In genomic region chr10:34766256-34766580, GRCh38 we compare ENCODE assay signal across 12 cellular contexts. TPM values are rescaled to one million over a fixed set of nuclear protein-coding genes. Genes with fewer than 3 reads are reported as not detected.
A peak's percentile ranks its signal among the peaks of the same experiment; 100 is the strongest.
DNase-seq lines count a peak whose midpoint lies in the region; ATAC-seq, FAIRE-seq and TF ChIP-seq lines count a peak whose summit lies in the region.
"Had no signal": no experiment of that assay in that cellular context is flagged by ENCODE, and none has a peak within 500 bp of the region (broad histone marks: within the 10 kb centered on the region; RNA-seq: fewer than 3 reads in every experiment).

No MANE protein-coding gene starts in this region.

- H3K27ac ChIP-seq in right cardiac atrium (ENCODE audit: low read length) (no peak overlapping the region), esophagus squamous epithelium (peak overlapping the region in 3 of 4 donors; percentile 13 to 89 (median 81)), small intestine (ENCODE audit: low read depth in 1 of 2, low read length in 1 of 2) (peak overlapping the region; percentile 32 to 42), thyroid gland (no peak overlapping the region)
- H3K27ac ChIP-seq: upper lobe of right lung had no signal

- no peaks in the 10 kb centered on the region for H3K36me3 ChIP-seq in esophagus squamous epithelium
- no peaks in the 10 kb centered on the region for H3K36me3 ChIP-seq in small intestine (ENCODE audit: control insufficient read depth in 2 of 2, insufficient read depth in 2 of 2, low read length in 2 of 2)
- no peaks in the 10 kb centered on the region for H3K36me3 ChIP-seq in thyroid gland
- H3K36me3 ChIP-seq: upper lobe of right lung had no signal

- TF ChIP-seq POLR2A in esophagus squamous epithelium (IDR thresholded peaks at IDR 0.05) (no peak), thyroid gland (IDR thresholded peaks at IDR 0.05) (no peak)

- no peaks in the 10 kb centered on the region for H3K9me3 ChIP-seq in right cardiac atrium (ENCODE audit: control insufficient read depth, low read length)
- H3K9me3 ChIP-seq in esophagus squamous epithelium: no peaks in the 10 kb centered on the region
- H3K9me3 ChIP-seq in small intestine (ENCODE audit: control insufficient read depth, low read depth): no peaks in the 10 kb centered on the region
- H3K9me3 ChIP-seq in thyroid gland: no peaks in the 10 kb centered on the region
- H3K9me3 ChIP-seq: upper lobe of right lung had no signal

- TF ChIP-seq CTCF in esophagus squamous epithelium (IDR thresholded peaks at IDR 0.05) (no peak), thyroid gland (IDR thresholded peaks at IDR 0.05) (no peak)

- intact Hi-C loops in Right ventricle myocardium superior (cut with DNase I): no loop called here
- intact Hi-C loops in right cardiac atrium (cut with DNase I): no loop called here
- intact Hi-C loops in esophagus squamous epithelium (cut with DNase I): no loop called here
- intact Hi-C loops in thyroid gland (cut with DNase I): no loop called here

- FAIRE-seq in small intestine (lab: Jason Lieb, UNC): no peak

- H3K4me3 ChIP-seq in right cardiac atrium (ENCODE audit: low read length) (no peak overlapping the region), esophagus squamous epithelium (no peak overlapping the region), small intestine (ENCODE audit: low read depth in 1 of 2, low read length in 2 of 2) (no peak overlapping the region), thyroid gland (replicated peaks in 1 of 3) (no peak overlapping the region)
- H3K4me3 ChIP-seq: upper lobe of right lung had no signal

- peak; percentile 32 for ATAC-seq in Right ventricle myocardium superior (ENCODE audit: poor library complexity)
- no peak for ATAC-seq in right cardiac atrium
- ATAC-seq: upper lobe of right lung had no signal

- H3K4me1 ChIP-seq in right cardiac atrium (ENCODE audit: control insufficient read depth, insufficient read depth, low read length): peaks cover 12% of the 10 kb centered on the region
- peaks cover 25 to 88% (median 26%) of the 10 kb centered on the region in 3 donors for H3K4me1 ChIP-seq in esophagus squamous epithelium
- H3K4me1 ChIP-seq in small intestine (ENCODE audit: control insufficient read depth in 2 of 2, insufficient read depth in 1 of 2, low read depth in 1 of 2, low read length in 1 of 2): no peaks in the 10 kb centered on the region
- H3K4me1 ChIP-seq in thyroid gland: peaks cover 7 to 25% of the 10 kb centered on the region in 2 donors

- WGBS in right cardiac atrium: 33% methylated on average over 2 of the region's 2 CpGs
- WGBS in esophagus squamous epithelium, 2 donors: 14 to 27% methylated on average over 2 of the region's 2 CpGs
- 5 to 34% (median 17%) methylated on average over 2 of the region's 2 CpGs for WGBS in small intestine, 3 donors
- 66 to 72% methylated on average over 2 of the region's 2 CpGs for WGBS in thyroid gland, 2 donors

- DNase-seq in Right ventricle myocardium superior (no peak), right cardiac atrium (no peak), NCI-H69 (lab: John Stamatoyannopoulos, UW) (peak; percentile 75), esophagus squamous epithelium (lab: John Stamatoyannopoulos, UW) (no peak), small intestine (peak; percentile 26), thyroid gland (no peak), activated gamma-delta T cell (lab: John Stamatoyannopoulos, UW) (no peak), cerebellar cortex (ENCODE audit: low spot score) (no peak)
- DNase-seq: activated CD4-positive, CD25-positive, alpha-beta regulatory T cell treated with anti-CD3 and anti-CD28 coated beads, Interleukin-2, amount 50 U/mL, for 72 hours; DMS79 treated with DMSO at 0.1 percent for 48 hours; posterior cingulate gyrus; upper lobe of right lung had no signal

- H3K27me3 ChIP-seq in right cardiac atrium (ENCODE audit: control insufficient read depth, insufficient read depth) (no peaks in the 10 kb centered on the region), esophagus squamous epithelium (no peaks in the 10 kb centered on the region), small intestine (ENCODE audit: control insufficient read depth in 2 of 2, insufficient read depth in 2 of 2, low read length in 2 of 2) (no peaks in the 10 kb centered on the region), thyroid gland (no peaks in the 10 kb centered on the region)
- H3K27me3 ChIP-seq: upper lobe of right lung had no signal

RNA-seq across cellular contexts. Expression of gene PARD3, which starts 48.9 kb away (rescaled TPM):
- total RNA-seq in Right ventricle myocardium superior (33.5 TPM), right cardiac atrium (10 to 100 TPM; 27.3 to 40.3 (median 29.7) TPM), esophagus squamous epithelium (100 to 1,000 TPM in 1 of 4 donors, 10 to 100 TPM in 3; 57.3 to 114 (median 81.7) TPM), thyroid gland (10 to 100 TPM; 48.6 to 88.4 (median 57.7) TPM)
- polyA plus RNA-seq in right cardiac atrium (10.5 TPM), small intestine (10 to 100 TPM; 14.3 to 16.3 (median 14.6) TPM)

Comparison
In these comparisons a context has a peak if more than half of its experiments do, and no peak if none do; other contexts are left out.
1. DNase-seq: peak in NCI-H69 (single experiment) and small intestine (single experiment); none in Right ventricle myocardium superior (single experiment), right cardiac atrium (0 of 3), esophagus squamous epithelium (single experiment), thyroid gland (0 of 2), activated gamma-delta T cell (single experiment) and cerebellar cortex (single experiment).
2. H3K27ac ChIP-seq: peak in esophagus squamous epithelium (3 of 4) and small intestine (2 of 2); none in right cardiac atrium (single experiment) and thyroid gland (0 of 3).